ENCODE assay signal across 11 cellular contexts in genomic region chr9:126893079-126893478, GRCh38. TPM values are rescaled to one million over a fixed set of nuclear protein-coding genes. Genes with fewer than 3 reads are reported as not detected.
DNase-seq lines count a peak whose midpoint lies in the region; ATAC-seq and TF ChIP-seq lines count a peak whose summit lies in the region.
"Had no signal": no experiment of that assay in that cellular context is flagged by ENCODE, and none has a peak within 500 bp of the region (broad histone marks: within the 10 kb centered on the region; RNA-seq: fewer than 3 reads in every experiment).

No MANE protein-coding gene starts in this region.

- H3K36me3 Mint-ChIP-seq in CD14-positive monocyte = no peaks in the 10 kb centered on the region

- no peaks in the 10 kb centered on the region for H3K27me3 ChIP-seq in left lung

- H3K27me3 Mint-ChIP-seq in CD14-positive monocyte (ENCODE audit: low read depth in 3 of 3) = peaks cover 2 to 5% (median 4%) of the 10 kb centered on the region in 3 donors

- TF ChIP-seq CTCF in CD14-positive monocyte (IDR thresholded peaks at IDR 0.05) = peak; percentile 13
- TF ChIP-seq CTCF in astrocyte of the cerebellum (IDR thresholded peaks at IDR 0.05; ENCODE audit: low read depth, low read length, missing control alignments) = peak; percentile 18
- peak in 1 of 2 donors; percentile 15 for TF ChIP-seq CTCF in left lung (IDR thresholded peaks at IDR 0.05)

- peaks cover 0 to 3% (median 0%) of the 10 kb centered on the region in 7 donors for H3K9me3 Mint-ChIP-seq in CD14-positive monocyte

- H3K4me3 Mint-ChIP-seq in CD14-positive monocyte = no peak overlapping the region

- intact Hi-C loops in CD14-positive monocyte (cut with micrococcal nuclease) = no loop called here
- intact Hi-C loops in left lung (cut with DNase I) = no loop called here

- H3K36me3 ChIP-seq in left lung = no peaks in the 10 kb centered on the region

- H3K27ac ChIP-seq in left lung = no peak overlapping the region

- H3K4me1 Mint-ChIP-seq in CD14-positive monocyte = peaks cover 13% of the 10 kb centered on the region

- no peak overlapping the region for H3K4me3 ChIP-seq in astrocyte of the cerebellum (ENCODE audit: low read depth, low read length)
- no peak overlapping the region for H3K4me3 ChIP-seq in left lung

- DNase-seq in CD14-positive monocyte (ENCODE audit: low spot score) (no peak), HT-29 (ENCODE audit: low spot score) (peak; percentile 45), astrocyte of the cerebellum (ENCODE audit: low read depth) (no peak), left lung (no peak)
- DNase-seq: aorta, KG1, T-helper 2 cell had no signal

- in situ Hi-C loops in astrocyte of the cerebellum (cut with HindIII; ENCODE audit: low sequenced_read_pairs) = no loop called here

- no peak overlapping the region for H3K27ac Mint-ChIP-seq in CD14-positive monocyte

- no peaks in the 10 kb centered on the region for H3K9me3 ChIP-seq in left lung

- no peaks in the 10 kb centered on the region for H3K4me1 ChIP-seq in left lung

- peak; percentile 58 for ATAC-seq in left lung
- ATAC-seq in GM18502 (IDR thresholded peaks at IDR 0.05; ENCODE audit: poor library complexity, unreplicated experiment) = no peak
- ATAC-seq in HG03342 (IDR thresholded peaks at IDR 0.05; ENCODE audit: unreplicated experiment) = no peak
- ATAC-seq in GM21529 (IDR thresholded peaks at IDR 0.05; ENCODE audit: unreplicated experiment) = no peak
- ATAC-seq in GM21381 (IDR thresholded peaks at IDR 0.05; ENCODE audit: unreplicated experiment) = no peak

RNA-seq across cellular contexts. Expression of gene RALGPS1, which starts 21.5 kb away (rescaled TPM):
- 1 to 10 TPM in 1 of 2 donors, under 1 TPM in 1; 0.60 to 1.3 TPM for polyA plus RNA-seq in CD14-positive monocyte
- 9.9 and 12.4 TPM in 2 replicates for total RNA-seq in HT-29 (2014; rRNA removed; shearing (Covaris generic))
- 10 to 100 TPM; 11.9 to 16.2 TPM for total RNA-seq in left lung

RNA-seq across cellular contexts. Expression of gene ZBTB34, which starts 32.6 kb away (rescaled TPM):
- 1 to 10 TPM; 3.2 to 3.6 TPM for polyA plus RNA-seq in CD14-positive monocyte
- total RNA-seq in HT-29 (2014; rRNA removed; shearing (Covaris generic)) = 1.6 and 2.7 TPM in 2 replicates
- 10 to 100 TPM in 1 of 2 donors, 1 to 10 TPM in 1; 9.9 to 14.1 TPM for total RNA-seq in left lung
